ENCODE assay signal across 1 cellular context in the genomic region with DNA sequence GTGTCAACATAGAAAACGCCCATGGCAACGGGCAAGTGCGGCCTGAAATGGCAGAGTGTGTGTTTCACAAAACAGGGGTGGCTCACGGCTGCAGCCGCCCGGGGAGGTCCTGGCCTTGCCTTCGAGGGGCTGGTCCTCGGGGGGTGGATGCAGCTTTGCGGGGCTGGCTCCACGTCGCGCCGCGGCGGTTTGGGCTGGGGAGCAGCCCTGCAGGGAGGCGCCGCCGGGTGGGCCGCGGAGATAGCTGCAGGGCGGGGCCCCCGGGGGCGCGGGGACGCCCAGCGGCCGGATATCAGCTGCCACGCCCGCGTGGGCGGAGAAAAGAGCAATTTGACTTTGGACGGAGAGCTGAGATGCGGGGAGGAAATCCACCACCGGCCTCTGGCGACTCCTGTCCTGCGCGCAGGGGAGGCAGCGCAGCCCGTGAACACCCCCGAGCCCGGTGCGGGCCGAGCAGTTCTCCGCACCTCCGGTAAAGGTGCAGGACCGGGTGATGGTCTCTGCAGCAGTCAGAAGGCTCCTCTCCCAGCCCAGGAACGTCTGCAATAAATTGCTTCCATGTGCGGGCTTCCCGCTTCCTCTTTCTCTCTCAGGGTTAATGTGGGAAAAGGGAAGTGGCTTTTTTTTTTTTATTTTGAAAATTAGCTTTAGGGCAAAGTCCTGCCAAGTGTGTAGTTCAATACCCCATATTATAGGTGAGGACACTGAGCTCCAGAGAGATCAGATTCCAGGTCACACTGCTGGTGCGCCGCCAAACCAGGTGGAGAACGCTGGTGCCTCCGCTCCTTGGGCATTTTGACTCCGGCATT.
A peak's percentile ranks its signal among the peaks of the same experiment; 100 is the strongest.
TF ChIP-seq lines count a peak whose summit lies in the region.

No MANE protein-coding gene starts in this region.

TF ChIP-seq in HepG2, 621 proteins besides CTCF, POLR2A, EP300 and RAD21 (continued from another document and continues in another):
- TF ChIP-seq, protein P1, sequence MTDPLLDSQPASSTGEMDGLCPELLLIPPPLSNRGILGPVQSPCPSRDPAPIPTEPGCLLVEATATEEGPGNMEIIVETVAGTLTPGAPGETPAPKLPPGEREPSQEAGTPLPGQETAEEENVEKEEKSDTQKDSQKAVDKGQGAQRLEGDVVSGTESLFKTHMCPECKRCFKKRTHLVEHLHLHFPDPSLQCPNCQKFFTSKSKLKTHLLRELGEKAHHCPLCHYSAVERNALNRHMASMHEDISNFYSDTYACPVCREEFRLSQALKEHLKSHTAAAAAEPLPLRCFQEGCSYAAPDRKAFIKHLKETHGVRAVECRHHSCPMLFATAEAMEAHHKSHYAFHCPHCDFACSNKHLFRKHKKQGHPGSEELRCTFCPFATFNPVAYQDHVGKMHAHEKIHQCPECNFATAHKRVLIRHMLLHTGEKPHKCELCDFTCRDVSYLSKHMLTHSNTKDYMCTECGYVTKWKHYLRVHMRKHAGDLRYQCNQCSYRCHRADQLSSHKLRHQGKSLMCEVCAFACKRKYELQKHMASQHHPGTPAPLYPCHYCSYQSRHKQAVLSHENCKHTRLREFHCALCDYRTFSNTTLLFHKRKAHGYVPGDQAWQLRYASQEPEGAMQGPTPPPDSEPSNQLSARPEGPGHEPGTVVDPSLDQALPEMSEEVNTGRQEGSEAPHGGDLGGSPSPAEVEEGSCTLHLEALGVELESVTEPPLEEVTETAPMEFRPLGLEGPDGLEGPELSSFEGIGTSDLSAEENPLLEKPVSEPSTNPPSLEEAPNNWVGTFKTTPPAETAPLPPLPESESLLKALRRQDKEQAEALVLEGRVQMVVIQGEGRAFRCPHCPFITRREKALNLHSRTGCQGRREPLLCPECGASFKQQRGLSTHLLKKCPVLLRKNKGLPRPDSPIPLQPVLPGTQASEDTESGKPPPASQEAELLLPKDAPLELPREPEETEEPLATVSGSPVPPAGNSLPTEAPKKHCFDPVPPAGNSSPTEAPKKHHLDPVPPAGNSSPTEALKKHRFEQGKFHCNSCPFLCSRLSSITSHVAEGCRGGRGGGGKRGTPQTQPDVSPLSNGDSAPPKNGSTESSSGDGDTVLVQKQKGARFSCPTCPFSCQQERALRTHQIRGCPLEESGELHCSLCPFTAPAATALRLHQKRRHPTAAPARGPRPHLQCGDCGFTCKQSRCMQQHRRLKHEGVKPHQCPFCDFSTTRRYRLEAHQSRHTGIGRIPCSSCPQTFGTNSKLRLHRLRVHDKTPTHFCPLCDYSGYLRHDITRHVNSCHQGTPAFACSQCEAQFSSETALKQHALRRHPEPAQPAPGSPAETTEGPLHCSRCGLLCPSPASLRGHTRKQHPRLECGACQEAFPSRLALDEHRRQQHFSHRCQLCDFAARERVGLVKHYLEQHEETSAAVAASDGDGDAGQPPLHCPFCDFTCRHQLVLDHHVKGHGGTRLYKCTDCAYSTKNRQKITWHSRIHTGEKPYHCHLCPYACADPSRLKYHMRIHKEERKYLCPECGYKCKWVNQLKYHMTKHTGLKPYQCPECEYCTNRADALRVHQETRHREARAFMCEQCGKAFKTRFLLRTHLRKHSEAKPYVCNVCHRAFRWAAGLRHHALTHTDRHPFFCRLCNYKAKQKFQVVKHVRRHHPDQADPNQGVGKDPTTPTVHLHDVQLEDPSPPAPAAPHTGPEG (CRISPR knock-in tag; IDR thresholded peaks at IDR 0.05) = peak; percentile 74
- TF ChIP-seq ELF4 (CRISPR knock-in tag; IDR thresholded peaks at IDR 0.05; ENCODE audit: borderline replicate concordance) (peak; percentile 67; the same call in 1 of the 2 replicates), TCF7L2 (IDR thresholded peaks at IDR 0.05; ENCODE audit: low read depth, low read length) (no peak), SMARCC2 (IDR thresholded peaks at IDR 0.05) (no peak), PHB2 (IDR thresholded peaks at IDR 0.05; ENCODE audit: partially characterized antibody) (no peak), SIX1 (CRISPR knock-in tag; IDR thresholded peaks at IDR 0.05; ENCODE audit: borderline replicate concordance) (no peak), RXRA (CRISPR knock-in tag; IDR thresholded peaks at IDR 0.05) (peak; percentile 41), ZNF788 (CRISPR knock-in tag; IDR thresholded peaks at IDR 0.05; ENCODE audit: borderline replicate concordance) (peak; percentile 58; the same call in 1 of the 2 replicates), FOXA3 (CRISPR knock-in tag; IDR thresholded peaks at IDR 0.05) (peak; percentile 90), TSC22D2 (CRISPR knock-in tag; IDR thresholded peaks at IDR 0.05; ENCODE audit: borderline replicate concordance) (no peak; the same call in 1 of the 2 replicates), SPEN (CRISPR knock-in tag; IDR thresholded peaks at IDR 0.05; ENCODE audit: low read depth) (no peak), RFX1 (IDR thresholded peaks at IDR 0.05) (peak; percentile 68; the same call in 1 of the 2 replicates), RELA (CRISPR knock-in tag; IDR thresholded peaks at IDR 0.05) (no peak), ZNF550 (CRISPR knock-in tag; IDR thresholded peaks at IDR 0.05; ENCODE audit: borderline replicate concordance) (no peak), CENPT (CRISPR knock-in tag; IDR thresholded peaks at IDR 0.05; ENCODE audit: low read depth) (no peak), EHMT2 (IDR thresholded peaks at IDR 0.05; ENCODE audit: borderline replicate concordance, low read depth, low read length) (no peak), KDM1A (CRISPR knock-in tag; IDR thresholded peaks at IDR 0.05) (no peak), HES4 (CRISPR knock-in tag; IDR thresholded peaks at IDR 0.05; ENCODE audit: borderline replicate concordance) (no peak), GLI4 (CRISPR knock-in tag; IDR thresholded peaks at IDR 0.05; ENCODE audit: borderline replicate concordance) (peak; percentile 28; the same call in 1 of the 2 replicates), ZNF841 (CRISPR knock-in tag; IDR thresholded peaks at IDR 0.05; ENCODE audit: borderline replicate concordance) (no peak), ZMYM3 (CRISPR knock-in tag; IDR thresholded peaks at IDR 0.05) (no peak), ZNF510 (CRISPR knock-in tag; IDR thresholded peaks at IDR 0.05; ENCODE audit: low read depth) (no peak), BORCS8-MEF2B (CRISPR knock-in tag; IDR thresholded peaks at IDR 0.05) (peak; percentile 67), SYNCRIP (IDR thresholded peaks at IDR 0.05; ENCODE audit: insufficient read depth, low read depth, low read length) (no peak), ZNF530 (CRISPR knock-in tag; IDR thresholded peaks at IDR 0.05; ENCODE audit: low read depth) (no peak), NFATC3 (CRISPR knock-in tag; IDR thresholded peaks at IDR 0.05) (no peak), ZNF260 (CRISPR knock-in tag; IDR thresholded peaks at IDR 0.05; ENCODE audit: borderline replicate concordance, low read depth) (no peak), ZNF816 (CRISPR knock-in tag; IDR thresholded peaks at IDR 0.05; ENCODE audit: borderline replicate concordance) (peak; percentile 53; the same call in 1 of the 2 replicates), JARID2 (CRISPR knock-in tag; IDR thresholded peaks at IDR 0.05; ENCODE audit: insufficient replicate concordance) (no peak), FOXO1 (CRISPR knock-in tag; IDR thresholded peaks at IDR 0.05) (no peak; the same call in 1 of the 2 replicates), MED1 (CRISPR knock-in tag; IDR thresholded peaks at IDR 0.05) (peak; percentile 77), ZNF883 (CRISPR knock-in tag; IDR thresholded peaks at IDR 0.05; ENCODE audit: not compliant biosample characterization) (peak; percentile 67)
- TF ChIP-seq, protein P2, sequence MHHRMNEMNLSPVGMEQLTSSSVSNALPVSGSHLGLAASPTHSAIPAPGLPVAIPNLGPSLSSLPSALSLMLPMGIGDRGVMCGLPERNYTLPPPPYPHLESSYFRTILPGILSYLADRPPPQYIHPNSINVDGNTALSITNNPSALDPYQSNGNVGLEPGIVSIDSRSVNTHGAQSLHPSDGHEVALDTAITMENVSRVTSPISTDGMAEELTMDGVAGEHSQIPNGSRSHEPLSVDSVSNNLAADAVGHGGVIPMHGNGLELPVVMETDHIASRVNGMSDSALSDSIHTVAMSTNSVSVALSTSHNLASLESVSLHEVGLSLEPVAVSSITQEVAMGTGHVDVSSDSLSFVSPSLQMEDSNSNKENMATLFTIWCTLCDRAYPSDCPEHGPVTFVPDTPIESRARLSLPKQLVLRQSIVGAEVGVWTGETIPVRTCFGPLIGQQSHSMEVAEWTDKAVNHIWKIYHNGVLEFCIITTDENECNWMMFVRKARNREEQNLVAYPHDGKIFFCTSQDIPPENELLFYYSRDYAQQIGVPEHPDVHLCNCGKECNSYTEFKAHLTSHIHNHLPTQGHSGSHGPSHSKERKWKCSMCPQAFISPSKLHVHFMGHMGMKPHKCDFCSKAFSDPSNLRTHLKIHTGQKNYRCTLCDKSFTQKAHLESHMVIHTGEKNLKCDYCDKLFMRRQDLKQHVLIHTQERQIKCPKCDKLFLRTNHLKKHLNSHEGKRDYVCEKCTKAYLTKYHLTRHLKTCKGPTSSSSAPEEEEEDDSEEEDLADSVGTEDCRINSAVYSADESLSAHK (CRISPR knock-in tag; IDR thresholded peaks at IDR 0.05; ENCODE audit: borderline replicate concordance) = no peak
- TF ChIP-seq, protein P3, sequence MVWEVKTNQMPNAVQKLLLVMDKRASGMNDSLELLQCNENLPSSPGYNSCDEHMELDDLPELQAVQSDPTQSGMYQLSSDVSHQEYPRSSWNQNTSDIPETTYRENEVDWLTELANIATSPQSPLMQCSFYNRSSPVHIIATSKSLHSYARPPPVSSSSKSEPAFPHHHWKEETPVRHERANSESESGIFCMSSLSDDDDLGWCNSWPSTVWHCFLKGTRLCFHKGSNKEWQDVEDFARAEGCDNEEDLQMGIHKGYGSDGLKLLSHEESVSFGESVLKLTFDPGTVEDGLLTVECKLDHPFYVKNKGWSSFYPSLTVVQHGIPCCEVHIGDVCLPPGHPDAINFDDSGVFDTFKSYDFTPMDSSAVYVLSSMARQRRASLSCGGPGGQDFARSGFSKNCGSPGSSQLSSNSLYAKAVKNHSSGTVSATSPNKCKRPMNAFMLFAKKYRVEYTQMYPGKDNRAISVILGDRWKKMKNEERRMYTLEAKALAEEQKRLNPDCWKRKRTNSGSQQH (CRISPR knock-in tag; IDR thresholded peaks at IDR 0.05; ENCODE audit: low read depth) = peak; percentile 50; the same call in 1 of the 2 replicates
- TF ChIP-seq, protein P4, sequence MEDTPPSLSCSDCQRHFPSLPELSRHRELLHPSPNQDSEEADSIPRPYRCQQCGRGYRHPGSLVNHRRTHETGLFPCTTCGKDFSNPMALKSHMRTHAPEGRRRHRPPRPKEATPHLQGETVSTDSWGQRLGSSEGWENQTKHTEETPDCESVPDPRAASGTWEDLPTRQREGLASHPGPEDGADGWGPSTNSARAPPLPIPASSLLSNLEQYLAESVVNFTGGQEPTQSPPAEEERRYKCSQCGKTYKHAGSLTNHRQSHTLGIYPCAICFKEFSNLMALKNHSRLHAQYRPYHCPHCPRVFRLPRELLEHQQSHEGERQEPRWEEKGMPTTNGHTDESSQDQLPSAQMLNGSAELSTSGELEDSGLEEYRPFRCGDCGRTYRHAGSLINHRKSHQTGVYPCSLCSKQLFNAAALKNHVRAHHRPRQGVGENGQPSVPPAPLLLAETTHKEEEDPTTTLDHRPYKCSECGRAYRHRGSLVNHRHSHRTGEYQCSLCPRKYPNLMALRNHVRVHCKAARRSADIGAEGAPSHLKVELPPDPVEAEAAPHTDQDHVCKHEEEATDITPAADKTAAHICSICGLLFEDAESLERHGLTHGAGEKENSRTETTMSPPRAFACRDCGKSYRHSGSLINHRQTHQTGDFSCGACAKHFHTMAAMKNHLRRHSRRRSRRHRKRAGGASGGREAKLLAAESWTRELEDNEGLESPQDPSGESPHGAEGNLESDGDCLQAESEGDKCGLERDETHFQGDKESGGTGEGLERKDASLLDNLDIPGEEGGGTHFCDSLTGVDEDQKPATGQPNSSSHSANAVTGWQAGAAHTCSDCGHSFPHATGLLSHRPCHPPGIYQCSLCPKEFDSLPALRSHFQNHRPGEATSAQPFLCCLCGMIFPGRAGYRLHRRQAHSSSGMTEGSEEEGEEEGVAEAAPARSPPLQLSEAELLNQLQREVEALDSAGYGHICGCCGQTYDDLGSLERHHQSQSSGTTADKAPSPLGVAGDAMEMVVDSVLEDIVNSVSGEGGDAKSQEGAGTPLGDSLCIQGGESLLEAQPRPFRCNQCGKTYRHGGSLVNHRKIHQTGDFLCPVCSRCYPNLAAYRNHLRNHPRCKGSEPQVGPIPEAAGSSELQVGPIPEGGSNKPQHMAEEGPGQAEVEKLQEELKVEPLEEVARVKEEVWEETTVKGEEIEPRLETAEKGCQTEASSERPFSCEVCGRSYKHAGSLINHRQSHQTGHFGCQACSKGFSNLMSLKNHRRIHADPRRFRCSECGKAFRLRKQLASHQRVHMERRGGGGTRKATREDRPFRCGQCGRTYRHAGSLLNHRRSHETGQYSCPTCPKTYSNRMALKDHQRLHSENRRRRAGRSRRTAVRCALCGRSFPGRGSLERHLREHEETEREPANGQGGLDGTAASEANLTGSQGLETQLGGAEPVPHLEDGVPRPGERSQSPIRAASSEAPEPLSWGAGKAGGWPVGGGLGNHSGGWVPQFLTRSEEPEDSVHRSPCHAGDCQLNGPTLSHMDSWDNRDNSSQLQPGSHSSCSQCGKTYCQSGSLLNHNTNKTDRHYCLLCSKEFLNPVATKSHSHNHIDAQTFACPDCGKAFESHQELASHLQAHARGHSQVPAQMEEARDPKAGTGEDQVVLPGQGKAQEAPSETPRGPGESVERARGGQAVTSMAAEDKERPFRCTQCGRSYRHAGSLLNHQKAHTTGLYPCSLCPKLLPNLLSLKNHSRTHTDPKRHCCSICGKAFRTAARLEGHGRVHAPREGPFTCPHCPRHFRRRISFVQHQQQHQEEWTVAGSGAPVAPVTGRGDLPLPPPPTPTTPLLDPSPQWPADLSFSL (CRISPR knock-in tag; IDR thresholded peaks at IDR 0.05) = no peak
- TF ChIP-seq, protein P5, sequence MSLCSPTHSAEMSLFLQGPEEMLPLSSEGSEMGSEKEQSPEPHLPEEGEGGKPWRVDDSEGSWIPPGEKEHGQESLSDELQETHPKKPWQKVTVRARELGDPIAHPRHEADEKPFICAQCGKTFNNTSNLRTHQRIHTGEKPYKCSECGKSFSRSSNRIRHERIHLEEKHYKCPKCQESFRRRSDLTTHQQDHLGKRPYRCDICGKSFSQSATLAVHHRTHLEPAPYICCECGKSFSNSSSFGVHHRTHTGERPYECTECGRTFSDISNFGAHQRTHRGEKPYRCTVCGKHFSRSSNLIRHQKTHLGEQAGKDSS (CRISPR knock-in tag; IDR thresholded peaks at IDR 0.05; ENCODE audit: borderline replicate concordance, low read depth) = peak; percentile 26; the same call in 1 of the 2 replicates
- TF ChIP-seq, protein P6, sequence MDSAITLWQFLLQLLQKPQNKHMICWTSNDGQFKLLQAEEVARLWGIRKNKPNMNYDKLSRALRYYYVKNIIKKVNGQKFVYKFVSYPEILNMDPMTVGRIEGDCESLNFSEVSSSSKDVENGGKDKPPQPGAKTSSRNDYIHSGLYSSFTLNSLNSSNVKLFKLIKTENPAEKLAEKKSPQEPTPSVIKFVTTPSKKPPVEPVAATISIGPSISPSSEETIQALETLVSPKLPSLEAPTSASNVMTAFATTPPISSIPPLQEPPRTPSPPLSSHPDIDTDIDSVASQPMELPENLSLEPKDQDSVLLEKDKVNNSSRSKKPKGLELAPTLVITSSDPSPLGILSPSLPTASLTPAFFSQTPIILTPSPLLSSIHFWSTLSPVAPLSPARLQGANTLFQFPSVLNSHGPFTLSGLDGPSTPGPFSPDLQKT (CRISPR knock-in tag; IDR thresholded peaks at IDR 0.05; ENCODE audit: borderline replicate concordance) = 0 out of 2 replicates have a peak, but pooled peaks have one; percentile 24
